In genomic region chr1:87478231-87478630, GRCh38 we compare ENCODE assay signal across 12 cellular contexts.
DNase-seq lines count a peak whose midpoint lies in the region; ATAC-seq and TF ChIP-seq lines count a peak whose summit lies in the region.
"Had no signal": no experiment of that assay in that cellular context is flagged by ENCODE, and none has a peak within 500 bp of the region (broad histone marks: within the 10 kb centered on the region; RNA-seq: fewer than 3 reads in every experiment).

No MANE protein-coding gene starts in this region.

- H3K27me3 ChIP-seq in effector memory CD4-positive, alpha-beta T cell (replicated peaks; ENCODE audit: control insufficient read depth, insufficient read depth, low read length, poor library complexity, severe bottlenecking) = no peaks in the 10 kb centered on the region

- TF ChIP-seq CTCF in LNCaP clone FGC (IDR thresholded peaks at IDR 0.05; ENCODE audit: control insufficient read depth, extremely low read depth, insufficient read depth) (peak; percentile 36), epithelial cell of esophagus (IDR thresholded peaks at IDR 0.05; ENCODE audit: insufficient read depth, low read depth, low read length, missing control alignments) (peak; percentile 16)

- peak; percentile 28 for DNase-seq in AG20443 (ENCODE audit: low spot score)
- DNase-seq in LNCaP clone FGC (ENCODE audit: low read depth) = no peak
- peak; percentile 36 for DNase-seq in epithelial cell of esophagus (ENCODE audit: low read depth)
- DNase-seq in left lobe of liver (ENCODE audit: low spot score) = no peak
- DNase-seq in RPMI8226 = no peak
- no peak for DNase-seq in DMS79 (lab: John Stamatoyannopoulos, UW)
- no peak for DNase-seq in NCI-H526 treated with DMSO at 0.1 percent for 48 hours (lab: John Stamatoyannopoulos, UW)
- no peak for DNase-seq in effector memory CD4-positive, alpha-beta T cell
- DNase-seq: CD4-positive, CD25-positive, alpha-beta regulatory T cell; NCI-H2107 had no signal

- no peaks in the 10 kb centered on the region for H3K4me1 ChIP-seq in effector memory CD4-positive, alpha-beta T cell (ENCODE audit: control insufficient read depth, insufficient read depth, low read length, poor library complexity, severe bottlenecking)

- no peaks in the 10 kb centered on the region for H3K36me3 ChIP-seq in effector memory CD4-positive, alpha-beta T cell (ENCODE audit: control insufficient read depth, insufficient read depth, low read length)
- H3K36me3 ChIP-seq: HAP-1 had no signal

- H3K9me3 ChIP-seq in effector memory CD4-positive, alpha-beta T cell (ENCODE audit: control insufficient read depth, low read length) = no peaks in the 10 kb centered on the region
- H3K9me3 ChIP-seq: HAP-1 had no signal

- no peak overlapping the region for H3K27ac ChIP-seq in effector memory CD4-positive, alpha-beta T cell (ENCODE audit: insufficient read depth, low read length, poor library complexity, severe bottlenecking)
- H3K27ac ChIP-seq: SK-N-MC had no signal

- peak; percentile 43 for ATAC-seq in left lobe of liver

- H3K4me3 ChIP-seq in LNCaP clone FGC (ENCODE audit: low read depth, low read length) (no peak overlapping the region), epithelial cell of esophagus (ENCODE audit: low read length) (no peak overlapping the region)
- H3K4me3 ChIP-seq in effector memory CD4-positive, alpha-beta T cell (ENCODE audit: insufficient read depth, low read depth, low read length, poor library complexity, severe bottlenecking) = no peak overlapping the region
- H3K4me3 ChIP-seq: HAP-1, SK-N-MC had no signal

Comparison
In these comparisons a context has a peak if more than half of its experiments do, and no peak if none do; other contexts are left out.
1. DNase-seq: peak in AG20443 (single experiment) and epithelial cell of esophagus (single experiment); none in LNCaP clone FGC (single experiment), left lobe of liver (single experiment), RPMI8226 (single experiment), DMS79 (single experiment), NCI-H526 treated with DMSO at 0.1 percent for 48 hours (single experiment) and effector memory CD4-positive, alpha-beta T cell (0 of 3).